4 cellular contexts compared by ENCODE assay signal in genomic region chr5:176827736-176828415, GRCh38. TPM values are rescaled to one million over a fixed set of nuclear protein-coding genes. Genes with fewer than 3 reads are reported as not detected.
"Had no signal": no experiment of that assay in that cellular context is flagged by ENCODE, and none has a peak within 500 bp of the region (broad histone marks: within the 10 kb centered on the region; RNA-seq: fewer than 3 reads in every experiment).

No MANE protein-coding gene starts in this region.

- H3K4me3 ChIP-seq: GM12878 had no signal

- ATAC-seq: GM12878 had no signal

- DNase-seq: GDM1, GF-D8 had no signal

RNA-seq across cellular contexts. Expression of gene UNC5A, which starts 17.5 kb away (rescaled TPM):
- total RNA-seq: G401, GM12878 had no signal
- polyA plus RNA-seq: GM12878 had no signal
